ENCODE assay signal across 22 cellular contexts in the genomic region with DNA sequence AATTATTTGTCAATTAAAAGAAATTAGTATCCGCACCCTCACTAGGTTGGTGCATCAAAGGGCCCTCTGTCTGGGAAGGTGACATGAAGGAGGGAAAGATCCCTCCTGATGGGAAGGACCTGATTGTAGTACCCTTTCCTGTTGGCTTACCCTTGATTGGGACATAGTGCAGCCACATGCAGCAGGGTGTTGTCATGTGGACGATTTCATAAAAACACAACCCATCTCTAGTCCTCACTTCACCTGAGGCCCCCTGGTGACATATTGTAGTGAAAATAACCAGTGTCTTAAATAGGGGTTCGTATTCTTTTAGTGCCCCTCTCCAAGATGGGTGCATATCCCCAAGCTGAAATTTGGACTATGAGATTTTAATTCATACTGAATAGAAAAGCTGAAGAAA.
"Had no signal": no experiment of that assay in that cellular context is flagged by ENCODE, and none has a peak within 500 bp of the region (broad histone marks: within the 10 kb centered on the region; RNA-seq: fewer than 3 reads in every experiment).

No MANE protein-coding gene starts in this region.

- H3K9me3 ChIP-seq: esophagus squamous epithelium, heart right ventricle, left lung, mucosa of descending colon, sigmoid colon, spleen, testis, tibial artery had no signal

- H3K9ac ChIP-seq: parathyroid adenoma had no signal

- H3K36me3 ChIP-seq: esophagus squamous epithelium, heart right ventricle, left lung, sigmoid colon, spleen, tibial artery had no signal

- FAIRE-seq: endometrium, islet of Langerhans had no signal

- H3K4me1 ChIP-seq: heart right ventricle, left lung, parathyroid adenoma, spleen, testis, tibial artery had no signal

- H3K27ac ChIP-seq: esophagus squamous epithelium, heart right ventricle, left lung, parathyroid adenoma, sigmoid colon, spleen, testis, tibial artery had no signal

- DNase-seq: effector memory CD8-positive, alpha-beta T cell; esophagus squamous epithelium; foreskin melanocyte; glutamatergic neuron; heart right ventricle; hippocampal formation; left cardiac atrium; left lung; mucosa of descending colon; naive B cell; sigmoid colon; spleen; stimulated activated CD4-positive, alpha-beta T cell treated with anti-CD3 and anti-CD28 coated beads, Interleukin-4, amount 100 ng/mL, for 4 hours; stimulated activated naive CD8-positive, alpha-beta T cell treated with anti-CD3 and anti-CD28 coated beads, Interleukin-15, Interleukin-2, amounts not matched to agents 100 U/mL and 50 U/mL, for 24 hours; substantia nigra; testis; tibial artery had no signal

- H3K4me3 ChIP-seq: esophagus squamous epithelium, heart right ventricle, left lung, mucosa of descending colon, sigmoid colon, spleen, testis, tibial artery had no signal

- ATAC-seq: effector memory CD8-positive, alpha-beta T cell; heart right ventricle; left cardiac atrium; left lung; mucosa of descending colon; natural killer cell treated with Interleukin-12 subunit alpha and Interleukin-12 subunit beta and Interleukin-15 and Interleukin-18, amount 100 ng/mL, for 72 hours; stimulated activated memory B cell treated with anti-CD40 and anti-IgM and Interleukin-4, amounts not matched to agents 10 μg/mL and 1 μg/mL and 100 μg/mL, for 72 hours; stimulated activated naive CD8-positive, alpha-beta T cell treated with anti-CD3 and anti-CD28 coated beads, Interleukin-15, Interleukin-2, amounts not matched to agents 100 U/mL and 50 U/mL, for 24 hours had no signal

- H3K27me3 ChIP-seq: esophagus squamous epithelium, heart right ventricle, left lung, sigmoid colon, spleen, testis, tibial artery had no signal

- H2AFZ ChIP-seq: parathyroid adenoma had no signal
